In the genomic region with DNA sequence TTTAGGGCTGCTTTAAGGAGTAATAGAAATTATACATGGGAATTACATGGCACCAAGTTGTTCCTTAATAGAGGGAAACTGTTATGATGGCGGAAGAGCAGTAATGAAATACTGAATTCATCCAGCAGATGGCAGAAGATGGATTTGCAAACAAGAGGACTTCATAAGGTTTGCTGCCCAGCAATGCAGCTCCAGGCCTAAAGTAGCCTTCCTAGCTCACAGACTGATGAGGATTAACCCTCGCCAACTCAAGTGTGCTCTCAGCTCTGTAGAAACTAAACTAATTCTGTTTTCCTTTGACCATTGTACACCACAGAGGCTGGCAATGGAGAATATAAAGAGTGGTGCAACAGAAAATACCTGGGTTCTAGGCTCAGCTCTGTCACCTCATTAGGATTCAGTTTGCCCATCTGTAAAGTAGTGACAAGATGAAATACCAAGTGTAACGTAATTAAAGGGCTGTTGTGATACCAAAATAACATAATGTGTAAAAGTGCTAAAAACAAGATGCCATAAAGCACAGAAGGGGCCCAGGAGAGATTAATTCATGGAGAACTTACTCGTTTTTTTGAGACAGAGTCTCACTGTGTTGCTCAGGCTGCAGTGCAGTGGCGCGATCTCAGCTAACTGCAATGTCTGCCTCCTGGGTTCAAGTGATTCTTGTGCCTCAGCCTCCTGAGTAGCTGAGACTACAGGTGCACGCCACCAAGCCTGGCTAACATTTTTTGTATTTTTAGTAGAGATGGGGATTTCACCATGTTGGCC, we compare ENCODE assay signal across 9 cellular contexts.
A peak's percentile ranks its signal among the peaks of the same experiment; 100 is the strongest.
DNase-seq lines count a peak whose midpoint lies in the region; ATAC-seq and TF ChIP-seq lines count a peak whose summit lies in the region.
"Had no signal": no experiment of that assay in that cellular context is flagged by ENCODE, and none has a peak within 500 bp of the region (broad histone marks: within the 10 kb centered on the region; RNA-seq: fewer than 3 reads in every experiment).

No MANE protein-coding gene starts in this region.

- H3K36me3 ChIP-seq in Caco-2 (ENCODE audit: control insufficient read depth, insufficient read depth, low read length) = no peaks in the 10 kb centered on the region

- CTCF ChIA-PET in Caco-2 (lab: Charles Lee) = interaction anchor here (0.6 to 1.4 kb wide), 10 partner anchors 9 to 239 kb away, joined by 3 to 18 read pairs (median 4); partner anchors contain the start of gene GADD45A

- H3K9me3 Mint-ChIP-seq in Caco-2 (ENCODE audit: unreplicated experiment) = no peaks in the 10 kb centered on the region

- H3K27ac Mint-ChIP-seq in Caco-2 (ENCODE audit: unreplicated experiment) = no peak overlapping the region
- H3K27ac Mint-ChIP-seq: activated B cell treated with CpG ODN at 0.5 μM for 24 hours had no signal

- H3K4me3 Mint-ChIP-seq in Caco-2 (ENCODE audit: unreplicated experiment) = no peak overlapping the region
- H3K4me3 Mint-ChIP-seq: activated B cell treated with CpG ODN at 0.5 μM for 24 hours had no signal

- peaks cover 21% of the 10 kb centered on the region for H3K4me1 ChIP-seq in Caco-2

- peaks cover 7% of the 10 kb centered on the region for H3K4me1 Mint-ChIP-seq in Caco-2 (ENCODE audit: low read depth, unreplicated experiment)

- POLR2A ChIA-PET in Caco-2 (lab: Charles Lee) = interaction anchor here (0.9 to 1.0 kb wide), 2 partner anchors 152 to 228 kb away, joined by 5 to 6 read pairs; partner anchors contain the start of gene GADD45A

- H3K4me3 ChIP-seq in Caco-2 (ENCODE audit: low read depth, low read length) = no peak overlapping the region

- H3K27me3 Mint-ChIP-seq in Caco-2 (ENCODE audit: insufficient read depth, unreplicated experiment) = no peaks in the 10 kb centered on the region

- in situ Hi-C loops in T47D (cut with HindIII; ENCODE audit: low pct_unique_long_range_greater_than_20kb, low sequenced_read_pairs) = no loop called here

- peak; percentile 50 for ATAC-seq in GM19324 (IDR thresholded peaks at IDR 0.05; ENCODE audit: low FRiP score, unreplicated experiment)

- TF ChIP-seq CTCF in Caco-2 (IDR thresholded peaks at IDR 0.05; ENCODE audit: insufficient read depth in 1 of 2, low read depth in 1 of 2, low read length in 1 of 2, severe bottlenecking in 1 of 2, unreplicated experiment in 1 of 2) = peak; percentile 34 to 44

- DNase-seq in Caco-2 (peak; percentile 49 to 65), HT-29 (ENCODE audit: low spot score) (peak; percentile 84), NCI-H82 (lab: John Stamatoyannopoulos, UW) (peak; percentile 88), T47D (ENCODE audit: low read depth in 1 of 2, low spot score in 1 of 2) (peak; percentile 25 to 78), islet precursor cell (peak; percentile 80), stromal cell of bone marrow (ENCODE audit: low read depth) (peak; percentile 76)
- no peak for DNase-seq in activated T-cell treated with anti-CD3 and anti-CD28 coated beads, Interleukin-2, amount 50 U/mL, for 48 hours
- DNase-seq: activated B cell treated with CpG ODN at 0.5 μM for 24 hours had no signal

- intact Hi-C loops in Caco-2 (cut with micrococcal nuclease; ENCODE audit: unreplicated experiment) = loop anchor here (1.0 to 5.0 kb wide), 4 partner anchors 18 to 300 kb away; partner anchors contain the start of gene GNG12

- H3K9me3 ChIP-seq in Caco-2 = no peaks in the 10 kb centered on the region

- H3K27me3 ChIP-seq in Caco-2 (replicated peaks; ENCODE audit: control insufficient read depth, insufficient read depth, low read length) = no peaks in the 10 kb centered on the region

- no TSS peak for BruUV-seq in Caco-2 (replicated peaks; lab: Mats Ljungman, UMichigan)

- no peaks in the 10 kb centered on the region for H3K36me3 Mint-ChIP-seq in Caco-2 (ENCODE audit: insufficient read depth, unreplicated experiment)

Comparison
In these comparisons a context has a peak if more than half of its experiments do, and no peak if none do; other contexts are left out.
1. DNase-seq: peak in Caco-2 (2 of 2), HT-29 (single experiment), NCI-H82 (single experiment), T47D (2 of 2), islet precursor cell (single experiment) and stromal cell of bone marrow (single experiment); none in activated T-cell treated with anti-CD3 and anti-CD28 coated beads, Interleukin-2, amount 50 U/mL, for 48 hours (0 of 2).